ENCODE assay signal across 24 cellular contexts in the genomic region with DNA sequence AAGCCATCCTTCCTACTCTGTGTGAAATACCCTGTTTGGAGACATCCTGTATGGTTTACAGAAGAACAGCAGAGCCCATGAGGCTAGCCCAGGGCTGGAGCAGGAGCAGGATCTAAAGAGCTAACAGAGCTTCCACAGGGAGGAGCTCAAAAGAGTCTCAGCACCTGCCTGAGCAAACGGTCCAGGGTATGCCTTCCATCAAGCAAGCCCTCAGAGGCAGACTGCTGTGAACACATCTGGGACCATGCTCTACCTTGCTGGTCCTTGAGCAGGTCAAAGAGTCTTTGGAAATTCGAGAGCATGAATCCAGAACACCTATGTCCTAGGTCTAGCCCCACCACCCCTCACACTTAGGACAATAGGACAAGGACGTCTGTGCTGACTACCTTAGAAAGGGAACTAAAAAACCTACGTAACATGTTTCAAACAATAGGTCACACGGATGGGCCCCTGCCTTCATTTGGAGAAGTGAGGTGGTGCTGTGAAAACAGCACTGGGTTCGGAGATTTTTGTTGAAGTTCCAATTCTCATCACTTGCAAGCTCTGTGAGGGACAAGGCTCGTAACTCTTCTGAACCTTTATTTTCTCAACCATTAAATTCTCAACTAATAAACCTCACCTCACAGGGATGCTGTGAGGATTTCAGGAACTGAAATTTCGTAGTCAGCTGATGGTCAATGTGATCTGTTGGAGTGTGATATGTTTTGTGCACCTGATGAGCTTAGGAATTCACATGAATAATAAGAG.
"Had no signal": no experiment of that assay in that cellular context is flagged by ENCODE, and none has a peak within 500 bp of the region (broad histone marks: within the 10 kb centered on the region; RNA-seq: fewer than 3 reads in every experiment).

No MANE protein-coding gene starts in this region.

- H3K9me3 Mint-ChIP-seq: central memory CD8-positive, alpha-beta T cell; natural killer cell had no signal

- H3K27ac ChIP-seq: coronary artery, epithelial cell of prostate, lower lobe of right lung, pancreas, psoas muscle, stomach, suprapubic skin, tibial nerve had no signal

- H3K36me3 ChIP-seq: lower lobe of right lung, pancreas, stomach, suprapubic skin, tibial nerve had no signal

- FAIRE-seq: astrocyte, pancreas, urothelium cell line had no signal

- DNase-seq: activated CD4-positive, alpha-beta T cell treated with anti-CD3 and anti-CD28 coated beads for 4 hours; activated CD4-positive, alpha-beta T cell treated with anti-CD3 and anti-CD28 coated beads, Interleukin-2, amount 50 U/mL, for 48 hours; activated CD8-positive, alpha-beta memory T cell treated with anti-CD3 and anti-CD28 coated beads, Interleukin-2, amount 50 U/mL, for 48 hours; activated naive CD4-positive, alpha-beta T cell treated with Interleukin-2 at 50 U/mL for 16 hours; activated naive CD8-positive, alpha-beta T cell treated with anti-CD3 and anti-CD28 coated beads for 36 hours; activated T-cell treated with anti-CD3 and anti-CD28 coated beads, Interleukin-2, amount 50 U/mL, for 4 hours; lower lobe of right lung; natural killer cell; pancreas; psoas muscle; right cardiac atrium; stimulated activated CD4-positive, alpha-beta T cell treated with anti-CD3 and anti-CD28 coated beads, Interleukin-1b, Interleukin-23, amount 100 ng/mL, for 48 hours; stomach; T-helper 1 cell; T-helper 9 cell had no signal

- H3K27me3 ChIP-seq: pancreas, tibial nerve had no signal

- H3K27ac Mint-ChIP-seq: activated naive CD8-positive, alpha-beta T cell treated with anti-CD3 and anti-CD28 coated beads for 36 hours; natural killer cell; WTC11 had no signal

- H3K4me3 Mint-ChIP-seq: activated naive CD8-positive, alpha-beta T cell treated with anti-CD3 and anti-CD28 coated beads for 36 hours; activated T-cell treated with anti-CD3 and anti-CD28 coated beads, Interleukin-2, amount 50 U/mL, for 4 hours; central memory CD8-positive, alpha-beta T cell; natural killer cell; WTC11 had no signal

- H3K4me1 ChIP-seq: lower lobe of right lung, pancreas, psoas muscle, stomach, suprapubic skin, tibial nerve had no signal

- H3K4me1 Mint-ChIP-seq: activated naive CD8-positive, alpha-beta T cell treated with anti-CD3 and anti-CD28 coated beads for 36 hours; central memory CD8-positive, alpha-beta T cell; natural killer cell had no signal

- H3K36me3 Mint-ChIP-seq: natural killer cell had no signal

- H3K9me3 ChIP-seq: lower lobe of right lung, pancreas, psoas muscle, stomach, suprapubic skin, tibial nerve had no signal

- H3K4me3 ChIP-seq: coronary artery, lower lobe of right lung, pancreas, psoas muscle, stomach, suprapubic skin, tibial nerve had no signal

- ATAC-seq: activated T-cell treated with anti-CD3 and anti-CD28 coated beads, Interleukin-2, amount 50 U/mL, for 4 hours; left lobe of liver; lower lobe of right lung; natural killer cell; pancreas; psoas muscle; right cardiac atrium; WTC11 had no signal
